In the genomic region with DNA sequence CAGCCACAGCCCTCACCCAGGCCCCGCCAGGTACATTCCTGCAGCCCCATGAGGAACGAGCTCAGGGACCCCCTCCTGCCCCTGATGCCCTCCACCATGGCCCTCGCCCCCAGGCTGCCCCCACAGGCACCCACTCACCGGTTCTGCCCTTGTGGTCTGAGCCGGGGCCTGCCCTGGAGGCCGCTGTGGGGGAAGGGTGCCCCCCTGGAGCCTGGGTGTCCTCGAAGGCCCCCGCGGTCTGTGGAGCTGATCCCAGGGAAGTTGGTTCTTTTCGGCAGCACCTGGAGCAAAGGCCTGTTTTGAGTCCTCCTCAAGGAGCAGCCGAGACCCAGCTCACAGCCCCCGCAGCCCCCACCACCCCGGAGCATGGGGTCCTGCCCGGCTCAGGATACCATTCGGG, we compare ENCODE assay signal across 23 cellular contexts. TPM values are rescaled to one million over a fixed set of nuclear protein-coding genes. Genes with fewer than 3 reads are reported as not detected.
DNase-seq lines count a peak whose midpoint lies in the region; ATAC-seq, FAIRE-seq and TF ChIP-seq lines count a peak whose summit lies in the region.
"Had no signal": no experiment of that assay in that cellular context is flagged by ENCODE, and none has a peak within 500 bp of the region (broad histone marks: within the 10 kb centered on the region; RNA-seq: fewer than 3 reads in every experiment).

No MANE protein-coding gene starts in this region.

- H3K4me2 ChIP-seq in neuronal stem cell (ENCODE audit: insufficient read depth, low read length, poor library complexity, severe bottlenecking) = no peak overlapping the region
- H3K4me2 ChIP-seq: A549, GM23338 had no signal

- no peak overlapping the region for H3K14ac ChIP-seq in neuronal stem cell (ENCODE audit: low read length)

- peak overlapping the region; percentile 43 for H3K23ac ChIP-seq in neuronal stem cell (ENCODE audit: low read depth, low read length, poor library complexity)

- CTCF ChIA-PET in HEK293 (lab: Yijun Ruan, JAX) = interaction anchor here (0.5 kb wide), 1 partner anchor 341 kb away, joined by 3 read pairs; no protein-coding TSS in a partner anchor

- H3K9ac ChIP-seq in neuronal stem cell (ENCODE audit: low read depth, low read length, poor library complexity) = no peak overlapping the region

- H3K27ac ChIP-seq in HEK293 (ENCODE audit: extremely low read depth, low read depth, low read length) (no peak overlapping the region), neuronal stem cell (replicated peaks; ENCODE audit: low read length) (no peak overlapping the region)
- H3K27ac ChIP-seq: A549, C4-2B had no signal

- no peak overlapping the region for H3K18ac ChIP-seq in neuronal stem cell (ENCODE audit: low read length)

- H2AFZ ChIP-seq in neuronal stem cell (ENCODE audit: low read length) = no peak overlapping the region
- H2AFZ ChIP-seq: GM23338 had no signal

- no peak for TF ChIP-seq CTCF in HEK293 (tag by site-specific recombination; IDR thresholded peaks at IDR 0.05)

- ATAC-seq in stimulated activated naive CD8-positive, alpha-beta T cell treated with anti-CD3 and anti-CD28 coated beads, Interleukin-15, amount 100 ng/mL, for 72 hours = peak; percentile 38
- no peak for ATAC-seq in stimulated activated naive CD8-positive, alpha-beta T cell treated with anti-CD3 and anti-CD28 coated beads, Interleukin-15, Interleukin-2, amounts not matched to agents 100 U/mL and 50 U/mL, for 24 hours
- ATAC-seq: CD8-positive, alpha-beta T cell had no signal

- no peak overlapping the region for H3K4me3 Mint-ChIP-seq in stimulated activated naive CD8-positive, alpha-beta T cell treated with anti-CD3 and anti-CD28 coated beads, Interleukin-15, amount 100 ng/mL, for 72 hours
- H3K4me3 Mint-ChIP-seq: CD4-positive, CD25-positive, alpha-beta regulatory T cell; CD8-positive, alpha-beta T cell; GM23338; H9 had no signal

- peak overlapping the region; percentile 63 for H2AK5ac ChIP-seq in neuronal stem cell (ENCODE audit: low read depth, low read length)

- POLR2A ChIA-PET in HEK293 (lab: Yijun Ruan, JAX) = interaction anchor here (0.5 to 0.6 kb wide), 3 partner anchors 11 to 127 kb away, joined by 3 to 16 read pairs (median 4); no protein-coding TSS in a partner anchor

- H3K9me3 ChIP-seq in HEK293 (ENCODE audit: control insufficient read depth, insufficient read depth, low read depth, low read length) (no peaks in the 10 kb centered on the region), neuronal stem cell (replicated peaks in 1 of 2; ENCODE audit: control insufficient read depth in 2 of 2, insufficient read depth in 1 of 2, low read depth in 1 of 2, low read length in 2 of 2) (no peaks in the 10 kb centered on the region)
- H3K9me3 ChIP-seq: A549, BE2C, Caco-2 had no signal

- H3K4me3 ChIP-seq in HEK293 (ENCODE audit: low read depth, low read length) = no peak overlapping the region
- no peak overlapping the region for H3K4me3 ChIP-seq in neuronal stem cell (ENCODE audit: low read length in 2 of 2)
- H3K4me3 ChIP-seq: A549, GM12878, GM23338 had no signal

- H3K9me3 Mint-ChIP-seq in stimulated activated naive CD8-positive, alpha-beta T cell treated with anti-CD3 and anti-CD28 coated beads, Interleukin-15, amount 100 ng/mL, for 72 hours = no peaks in the 10 kb centered on the region
- H3K9me3 Mint-ChIP-seq: CD8-positive, alpha-beta T cell; GM23338; H9 had no signal

- no peak overlapping the region for H3K4ac ChIP-seq in neuronal stem cell (ENCODE audit: low read length)

- no peak for DNase-seq in stimulated activated naive CD8-positive, alpha-beta T cell treated with anti-CD3 and anti-CD28 coated beads, Interleukin-15, amount 100 ng/mL, for 72 hours
- DNase-seq in stimulated activated naive CD8-positive, alpha-beta T cell treated with anti-CD3 and anti-CD28 coated beads, Interleukin-15, Interleukin-2, amounts not matched to agents 100 U/mL and 50 U/mL, for 24 hours = no peak
- no peak for DNase-seq in neuronal stem cell (ENCODE audit: low spot score)
- DNase-seq in RCC 7860 (ENCODE audit: low spot score) = no peak
- DNase-seq in SW480 (ENCODE audit: low spot score) = no peak
- no peak for DNase-seq in NCI-H510A treated with DMSO at 0.1 percent for 48 hours (lab: John Stamatoyannopoulos, UW)
- DNase-seq: 8988T; ACHN; AML-193; BE2C; Caco-2; CD4-positive, CD25-positive, alpha-beta regulatory T cell; CD8-positive, alpha-beta T cell; DMS153; EL; GDM1; H9 had no signal

- no peak overlapping the region for H2BK5ac ChIP-seq in neuronal stem cell (ENCODE audit: low read length)

- no peak overlapping the region for H2BK12ac ChIP-seq in neuronal stem cell (ENCODE audit: low read length)

- FAIRE-seq in RCC 7860 (lab: Jason Lieb, UNC) = no peak
- FAIRE-seq: A549, GM12878, GM19239 had no signal

- peaks cover 0 to 28% (median 0%) of the 10 kb centered on the region in 3 experiments for H3K27me3 ChIP-seq in neuronal stem cell (ENCODE audit: control insufficient read depth in 3 of 3, insufficient read depth in 3 of 3, low read depth in 1 of 3, low read length in 3 of 3)

- peaks cover under 1% of the 10 kb centered on the region for H3K27me3 Mint-ChIP-seq in stimulated activated naive CD8-positive, alpha-beta T cell treated with anti-CD3 and anti-CD28 coated beads, Interleukin-15, amount 100 ng/mL, for 72 hours
- H3K27me3 Mint-ChIP-seq: CD4-positive, CD25-positive, alpha-beta regulatory T cell had no signal

- no CpG with 5 or more reads among the region's 15 CpGs for WGBS in neuronal stem cell (ENCODE audit: extremely low coverage in 2 of 2, insufficient read length in 2 of 2, insufficient replicate concordance in 1 of 2), 2 donors

- no peak overlapping the region for H2BK120ac ChIP-seq in neuronal stem cell (ENCODE audit: low read depth, low read length)

- H2BK15ac ChIP-seq in neuronal stem cell (ENCODE audit: low read length) = no peak overlapping the region

- H3K36me3 ChIP-seq in HEK293 (ENCODE audit: control insufficient read depth in 2 of 2, insufficient read depth in 1 of 2, low read length in 2 of 2) (peaks cover 0 to 35% of the 10 kb centered on the region in 2 experiments; a peak in 1 of 3 replicates), neuronal stem cell (replicated peaks in 1 of 2; ENCODE audit: control insufficient read depth in 2 of 2, insufficient read depth in 2 of 2, low read length in 2 of 2) (peaks cover 17 to 29% of the 10 kb centered on the region in 2 donors)

- H3K4me1 Mint-ChIP-seq in stimulated activated naive CD8-positive, alpha-beta T cell treated with anti-CD3 and anti-CD28 coated beads, Interleukin-15, amount 100 ng/mL, for 72 hours = no peaks in the 10 kb centered on the region
- H3K4me1 Mint-ChIP-seq: GM23338, H9 had no signal

- H3K4me1 ChIP-seq in HEK293 (ENCODE audit: control insufficient read depth, insufficient read depth, low read length) = no peaks in the 10 kb centered on the region
- peaks cover 0 to 2% of the 10 kb centered on the region in 2 donors for H3K4me1 ChIP-seq in neuronal stem cell (ENCODE audit: control insufficient read depth in 2 of 2, insufficient read depth in 1 of 2, low read depth in 1 of 2, low read length in 2 of 2)
- H3K4me1 ChIP-seq: A549, BE2C, Caco-2 had no signal

- H4K8ac ChIP-seq in neuronal stem cell (ENCODE audit: low read depth, low read length) = no peak overlapping the region

- H3K79me1 ChIP-seq in neuronal stem cell (ENCODE audit: low read depth, low read length) = peaks cover 2% of the 10 kb centered on the region

- H3K27ac Mint-ChIP-seq in stimulated activated naive CD8-positive, alpha-beta T cell treated with anti-CD3 and anti-CD28 coated beads, Interleukin-15, amount 100 ng/mL, for 72 hours = no peak overlapping the region
- H3K27ac Mint-ChIP-seq: CD8-positive, alpha-beta T cell; GM23338; H9 had no signal

- no peak overlapping the region for H4K91ac ChIP-seq in neuronal stem cell (ENCODE audit: low read depth, low read length, poor library complexity)

TF ChIP-seq in HEK293, 187 proteins besides CTCF, POLR2A, EP300 and RAD21:
- TF ChIP-seq ZNF433 (tag by site-specific recombination; IDR thresholded peaks at IDR 0.05; ENCODE audit: low read depth) (no peak), IKZF3 (tag by site-specific recombination; IDR thresholded peaks at IDR 0.05) (no peak), ZNF629 (tag by site-specific recombination; IDR thresholded peaks at IDR 0.05) (no peak), GLIS1 (tag by site-specific recombination; IDR thresholded peaks at IDR 0.05) (peak; percentile 63)
- TF ChIP-seq, protein P1, sequence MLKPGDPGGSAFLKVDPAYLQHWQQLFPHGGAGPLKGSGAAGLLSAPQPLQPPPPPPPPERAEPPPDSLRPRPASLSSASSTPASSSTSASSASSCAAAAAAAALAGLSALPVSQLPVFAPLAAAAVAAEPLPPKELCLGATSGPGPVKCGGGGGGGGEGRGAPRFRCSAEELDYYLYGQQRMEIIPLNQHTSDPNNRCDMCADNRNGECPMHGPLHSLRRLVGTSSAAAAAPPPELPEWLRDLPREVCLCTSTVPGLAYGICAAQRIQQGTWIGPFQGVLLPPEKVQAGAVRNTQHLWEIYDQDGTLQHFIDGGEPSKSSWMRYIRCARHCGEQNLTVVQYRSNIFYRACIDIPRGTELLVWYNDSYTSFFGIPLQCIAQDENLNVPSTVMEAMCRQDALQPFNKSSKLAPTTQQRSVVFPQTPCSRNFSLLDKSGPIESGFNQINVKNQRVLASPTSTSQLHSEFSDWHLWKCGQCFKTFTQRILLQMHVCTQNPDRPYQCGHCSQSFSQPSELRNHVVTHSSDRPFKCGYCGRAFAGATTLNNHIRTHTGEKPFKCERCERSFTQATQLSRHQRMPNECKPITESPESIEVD (tag by site-specific recombination; IDR thresholded peaks at IDR 0.05) = no peak
- TF ChIP-seq, protein P2, sequence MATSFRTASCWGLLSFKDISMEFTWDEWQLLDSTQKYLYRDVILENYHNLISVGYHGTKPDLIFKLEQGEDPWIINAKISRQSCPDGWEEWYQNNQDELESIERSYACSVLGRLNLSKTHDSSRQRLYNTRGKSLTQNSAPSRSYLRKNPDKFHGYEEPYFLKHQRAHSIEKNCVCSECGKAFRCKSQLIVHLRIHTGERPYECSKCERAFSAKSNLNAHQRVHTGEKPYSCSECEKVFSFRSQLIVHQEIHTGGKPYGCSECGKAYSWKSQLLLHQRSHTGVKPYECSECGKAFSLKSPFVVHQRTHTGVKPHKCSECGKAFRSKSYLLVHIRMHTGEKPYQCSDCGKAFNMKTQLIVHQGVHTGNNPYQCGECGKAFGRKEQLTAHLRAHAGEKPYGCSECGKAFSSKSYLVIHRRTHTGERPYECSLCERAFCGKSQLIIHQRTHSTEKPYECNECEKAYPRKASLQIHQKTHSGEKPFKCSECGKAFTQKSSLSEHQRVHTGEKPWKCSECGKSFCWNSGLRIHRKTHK (tag by site-specific recombination; IDR thresholded peaks at IDR 0.05) = no peak

RNA-seq across cellular contexts. Expression of a gene that starts 2.4 kb away (rescaled TPM):
- not detected for polyA plus RNA-seq in neuronal stem cell (2013, experiment 1 of 2)
- polyA plus RNA-seq in neuronal stem cell (2013, experiment 2 of 2) = not detected
- polyA plus RNA-seq: A549; CD4-positive, CD25-positive, alpha-beta regulatory T cell; GM12878; GM23338 had no signal

RNA-seq across cellular contexts. Expression of a gene that starts 7.2 kb away (rescaled TPM):
- 57.0 TPM for polyA plus RNA-seq in neuronal stem cell (2013, experiment 1 of 2)
- polyA plus RNA-seq in neuronal stem cell (2013, experiment 2 of 2) = 58.2 TPM

RNA-seq across cellular contexts. Expression of a gene that starts 7.4 kb away (rescaled TPM):
- 9.6 TPM for polyA plus RNA-seq in neuronal stem cell (2013, experiment 1 of 2)
- polyA plus RNA-seq in neuronal stem cell (2013, experiment 2 of 2) = 9.1 TPM

RNA-seq across cellular contexts. Expression of a gene that starts 52.4 kb away (rescaled TPM):
- polyA plus RNA-seq in neuronal stem cell (2013, experiment 1 of 2) = 146 TPM
- polyA plus RNA-seq in neuronal stem cell (2013, experiment 2 of 2) = 150 TPM
